ENCODE assay signal across 9 cellular contexts in the genomic region with DNA sequence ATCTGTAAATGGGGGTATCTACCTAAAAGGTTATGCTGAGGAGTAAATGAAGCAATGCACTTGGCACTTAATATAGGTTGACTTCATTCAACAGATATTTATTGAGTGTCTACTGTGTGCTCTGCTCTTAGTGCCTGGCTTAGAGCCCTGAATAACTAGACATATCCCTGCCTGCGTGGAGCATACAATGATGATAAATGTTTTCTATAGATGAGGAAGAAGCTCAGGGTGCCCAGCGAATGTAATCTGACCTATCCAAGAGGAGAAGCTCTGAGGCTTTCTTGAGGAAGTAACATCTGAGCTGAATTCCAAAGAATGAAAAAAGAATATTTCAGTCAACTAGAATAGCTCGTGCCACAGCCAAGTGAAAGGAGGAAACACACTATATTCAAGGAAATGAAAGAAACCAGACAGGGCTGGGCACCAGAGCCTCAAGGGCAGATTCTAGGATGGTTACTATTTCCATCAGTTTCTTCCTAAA. TPM values are rescaled to one million over a fixed set of nuclear protein-coding genes. Genes with fewer than 3 reads are reported as not detected.
DNase-seq lines count a peak whose midpoint lies in the region; ATAC-seq and TF ChIP-seq lines count a peak whose summit lies in the region.
"Had no signal": no experiment of that assay in that cellular context is flagged by ENCODE, and none has a peak within 500 bp of the region (broad histone marks: within the 10 kb centered on the region; RNA-seq: fewer than 3 reads in every experiment).

No MANE protein-coding gene starts in this region.

- H3K79me2 ChIP-seq in Loucy (ENCODE audit: insufficient read depth, low read length): peaks cover 24% of the 10 kb centered on the region

- peak; percentile 32 to 52 for ATAC-seq in lower lobe of right lung
- ATAC-seq in stimulated activated naive CD8-positive, alpha-beta T cell treated with anti-CD3 and anti-CD28 coated beads, Interleukin-15, amount 100 ng/mL, for 72 hours: no peak
- ATAC-seq: Panc1 had no signal

- H3K4me1 Mint-ChIP-seq in chondrocyte (ENCODE audit: low read depth): peaks cover 20% of the 10 kb centered on the region
- no peaks in the 10 kb centered on the region for H3K4me1 Mint-ChIP-seq in stimulated activated naive CD8-positive, alpha-beta T cell treated with anti-CD3 and anti-CD28 coated beads, Interleukin-15, amount 100 ng/mL, for 72 hours

- peaks cover 2% of the 10 kb centered on the region for H3K36me3 Mint-ChIP-seq in chondrocyte (ENCODE audit: low read depth)

- H3K4me2 ChIP-seq in Loucy (ENCODE audit: low read depth, low read length, poor library complexity, severe bottlenecking): peak overlapping the region; percentile 54

- no peaks in the 10 kb centered on the region for H3K36me3 ChIP-seq in Loucy (ENCODE audit: insufficient read depth, low read length)
- H3K36me3 ChIP-seq in lower lobe of right lung: peaks cover 30% of the 10 kb centered on the region
- peaks cover 30% of the 10 kb centered on the region for H3K36me3 ChIP-seq in suprapubic skin

- DNase-seq in chondrocyte (ENCODE audit: low spot score) (no peak), lower lobe of right lung (no peak), suprapubic skin (ENCODE audit: low spot score in 2 of 2) (no peak), AG08396 (ENCODE audit: low spot score) (no peak), cerebellar cortex (ENCODE audit: low spot score) (no peak)
- DNase-seq in activated CD4-positive, alpha-beta T cell treated with anti-CD3 and anti-CD28 coated beads, Interleukin-2, amount 50 U/mL, for 4 hours: no peak
- no peak for DNase-seq in stimulated activated naive CD8-positive, alpha-beta T cell treated with anti-CD3 and anti-CD28 coated beads, Interleukin-15, amount 100 ng/mL, for 72 hours

- no peak for TF ChIP-seq EP300 in suprapubic skin (IDR thresholded peaks at IDR 0.05)

- no peak overlapping the region for H3K4me3 Mint-ChIP-seq in chondrocyte (ENCODE audit: unreplicated experiment)
- H3K4me3 Mint-ChIP-seq in stimulated activated naive CD8-positive, alpha-beta T cell treated with anti-CD3 and anti-CD28 coated beads, Interleukin-15, amount 100 ng/mL, for 72 hours: no peak overlapping the region

- H3K9me2 ChIP-seq in Loucy (replicated peaks; ENCODE audit: low read depth, low read length): no peaks in the 10 kb centered on the region

- no peaks in the 10 kb centered on the region for H3K9me3 Mint-ChIP-seq in chondrocyte (ENCODE audit: low read depth)
- peaks cover 8 to 12% of the 10 kb centered on the region in 2 donors for H3K9me3 Mint-ChIP-seq in stimulated activated naive CD8-positive, alpha-beta T cell treated with anti-CD3 and anti-CD28 coated beads, Interleukin-15, amount 100 ng/mL, for 72 hours

- peak overlapping the region; percentile 55 for H3K9ac ChIP-seq in Loucy (ENCODE audit: low read depth, low read length, poor library complexity, severe bottlenecking)

- intact Hi-C loops in lower lobe of right lung (cut with DNase I): loop anchor here (10.0 kb wide), 1 partner anchor 50 kb away; no protein-coding TSS in a partner anchor

- 20% methylated on average over 3 of the region's 3 CpGs for WGBS in suprapubic skin

- TF ChIP-seq POLR2A in suprapubic skin (IDR thresholded peaks at IDR 0.05): no peak

- H3K27ac Mint-ChIP-seq in chondrocyte (ENCODE audit: unreplicated experiment): peak overlapping the region; percentile 77
- no peak overlapping the region for H3K27ac Mint-ChIP-seq in stimulated activated naive CD8-positive, alpha-beta T cell treated with anti-CD3 and anti-CD28 coated beads, Interleukin-15, amount 100 ng/mL, for 72 hours

- H3K4me1 ChIP-seq in Loucy (ENCODE audit: insufficient read depth, low read length, poor library complexity, severe bottlenecking): peaks cover 42% of the 10 kb centered on the region
- H3K4me1 ChIP-seq in lower lobe of right lung: peaks cover 60% of the 10 kb centered on the region
- peaks cover 54% of the 10 kb centered on the region for H3K4me1 ChIP-seq in suprapubic skin

- no peak overlapping the region for H2AFZ ChIP-seq in Loucy (ENCODE audit: low read length)

- H3K4me3 ChIP-seq in Loucy (ENCODE audit: low read length, poor library complexity, severe bottlenecking): peak overlapping the region; percentile 23
- peak overlapping the region; percentile 3 for H3K4me3 ChIP-seq in lower lobe of right lung
- H3K4me3 ChIP-seq in suprapubic skin: peak overlapping the region; percentile 2

- H3K9me3 ChIP-seq in Loucy (ENCODE audit: insufficient read depth, low read depth, low read length) (peaks cover 11% of the 10 kb centered on the region; the same call in 1 of the 2 replicates), lower lobe of right lung (no peaks in the 10 kb centered on the region), suprapubic skin (no peaks in the 10 kb centered on the region)

- H3K27me3 ChIP-seq in Loucy (ENCODE audit: insufficient read depth, low read length, poor library complexity, severe bottlenecking): no peaks in the 10 kb centered on the region
- no peaks in the 10 kb centered on the region for H3K27me3 ChIP-seq in lower lobe of right lung (ENCODE audit: low read depth)
- H3K27me3 ChIP-seq in suprapubic skin: no peaks in the 10 kb centered on the region

- H4K20me1 ChIP-seq in Loucy (ENCODE audit: insufficient read depth, low read length, poor library complexity, severe bottlenecking): no peaks in the 10 kb centered on the region

- TF ChIP-seq CTCF in Loucy (conservative IDR thresholded peaks at IDR 0.05; ENCODE audit: low read length): no peak
- TF ChIP-seq CTCF in chondrocyte (IDR thresholded peaks at IDR 0.05): no peak
- TF ChIP-seq CTCF in lower lobe of right lung (IDR thresholded peaks at IDR 0.05): no peak
- no peak for TF ChIP-seq CTCF in suprapubic skin (IDR thresholded peaks at IDR 0.05)

- H3K27ac ChIP-seq in lower lobe of right lung: peak overlapping the region; percentile 70
- H3K27ac ChIP-seq in suprapubic skin: peak overlapping the region; percentile 56

- no peaks in the 10 kb centered on the region for H3K27me3 Mint-ChIP-seq in chondrocyte (ENCODE audit: low read depth)
- H3K27me3 Mint-ChIP-seq in stimulated activated naive CD8-positive, alpha-beta T cell treated with anti-CD3 and anti-CD28 coated beads, Interleukin-15, amount 100 ng/mL, for 72 hours: no peaks in the 10 kb centered on the region

- H3F3A ChIP-seq in Loucy (ENCODE audit: low read depth): no peaks in the 10 kb centered on the region

RNA-seq across cellular contexts. Expression of a gene that starts 17.9 kb away (rescaled TPM):
- not detected in 3 replicates for total RNA-seq in chondrocyte
- total RNA-seq in lower lobe of right lung: not detected
- not detected for total RNA-seq in suprapubic skin
